In genomic region chr4:176001171-176002006, GRCh38 we compare ENCODE assay signal across 8 cellular contexts.
DNase-seq lines count a peak whose midpoint lies in the region; ATAC-seq and TF ChIP-seq lines count a peak whose summit lies in the region.

No MANE protein-coding gene starts in this region.

- intact Hi-C loops in mucosa of descending colon (cut with DNase I, micrococcal nuclease), result no loop called here
- intact Hi-C loops in uterus (cut with DNase I; ENCODE audit: low total_unique reads), result no loop called here

- no peaks in the 10 kb centered on the region for H3K36me3 ChIP-seq in mucosa of descending colon (ENCODE audit: low read depth)
- no peaks in the 10 kb centered on the region for H3K36me3 ChIP-seq in uterus

- no peaks in the 10 kb centered on the region for H3K4me1 ChIP-seq in mucosa of descending colon (ENCODE audit: low read depth)
- no peaks in the 10 kb centered on the region for H3K4me1 ChIP-seq in uterus

- no peaks in the 10 kb centered on the region for H3K27me3 ChIP-seq in uterus

- TF ChIP-seq CTCF in GM12865 (IDR thresholded peaks at IDR 0.05; ENCODE audit: insufficient read depth, low read depth, low read length, missing control alignments), result no peak
- no peak for TF ChIP-seq CTCF in epithelial cell of proximal tubule (conservative IDR thresholded peaks at IDR 0.05; ENCODE audit: low read depth, low read length)
- TF ChIP-seq CTCF in mucosa of descending colon (IDR thresholded peaks at IDR 0.05), result no peak
- TF ChIP-seq CTCF in uterus (IDR thresholded peaks at IDR 0.05), result no peak

- DNase-seq in GM12865 (ENCODE audit: low read depth) (no peak), NCI-H748 (lab: John Stamatoyannopoulos, UW; ENCODE audit: unreplicated experiment) (peak; percentile 70), epithelial cell of proximal tubule (ENCODE audit: low read depth) (no peak), mucosa of descending colon (peak in 1 of 3 donors; percentile 19), uterus (peak; percentile 28 to 31), 8988T (no peak)
- DNase-seq in effector CD4-positive, alpha-beta T cell, result no peak

- no peaks in the 10 kb centered on the region for H3K9me3 ChIP-seq in mucosa of descending colon
- no peaks in the 10 kb centered on the region for H3K9me3 ChIP-seq in uterus

- peak overlapping the region; percentile 17 to 26 for H3K27ac ChIP-seq in uterus

- no peak for TF ChIP-seq POLR2A in uterus (IDR thresholded peaks at IDR 0.05)

- H3K4me3 ChIP-seq in GM12865 (ENCODE audit: low read depth, low read length) (peak overlapping the region; percentile 54), epithelial cell of proximal tubule (ENCODE audit: low read depth, low read length) (peak overlapping the region; percentile 58), mucosa of descending colon (no peak overlapping the region), uterus (peak overlapping the region; percentile 26 to 43)

- ATAC-seq in mucosa of descending colon (peak; percentile 9), GM19324 (IDR thresholded peaks at IDR 0.05; ENCODE audit: low FRiP score, unreplicated experiment) (no peak)

Comparison
In these comparisons a context has a peak if more than half of its experiments do, and no peak if none do; other contexts are left out.
1. DNase-seq: peak in NCI-H748 (single experiment) and uterus (2 of 2); none in GM12865 (single experiment), epithelial cell of proximal tubule (single experiment), 8988T (single experiment) and effector CD4-positive, alpha-beta T cell (single experiment).